26 cellular contexts compared by ENCODE assay signal in genomic region chr9:120418315-120418714, GRCh38.
DNase-seq lines count a peak whose midpoint lies in the region; ATAC-seq, FAIRE-seq and TF ChIP-seq lines count a peak whose summit lies in the region.
"Had no signal": no experiment of that assay in that cellular context is flagged by ENCODE, and none has a peak within 500 bp of the region (broad histone marks: within the 10 kb centered on the region; RNA-seq: fewer than 3 reads in every experiment).

No MANE protein-coding gene starts in this region.

- ATAC-seq in HepG2 (no peak), right lobe of liver (no peak), WTC11 (no peak)
- ATAC-seq: GM12878 had no signal

- no peak for FAIRE-seq in HepG2 (lab: Jason Lieb, UNC)
- FAIRE-seq: A204.1, GM12878, GM12892, GM18507 had no signal

- TF ChIP-seq POLR2A in HepG2 (IDR thresholded peaks at IDR 0.05; ENCODE audit: insufficient read depth in 1 of 2, low read depth in 2 of 2, low read length in 2 of 2) (no peak), right lobe of liver (IDR thresholded peaks at IDR 0.05) (no peak)

- H3K27ac ChIP-seq in HepG2 (ENCODE audit: extremely low read length, insufficient read depth, low read length) (no peak overlapping the region), right lobe of liver (no peak overlapping the region), endodermal cell (ENCODE audit: low read depth, low read length) (no peak overlapping the region)
- H3K27ac ChIP-seq: BLaER1 treated with 17β-estradiol and CSF1 and Interleukin-3, amounts not matched to agents 10 nM and 100 nM; C4-2B had no signal

- no TSS peak for BruUV-seq in HepG2 (replicated peaks; lab: Mats Ljungman, UMichigan)

- no peak overlapping the region for H3K4me2 ChIP-seq in HepG2 (ENCODE audit: low read depth, low read length)
- H3K4me2 ChIP-seq: BLaER1 treated with 17β-estradiol and CSF1 and Interleukin-3, amounts not matched to agents 10 nM and 100 nM had no signal

- TF ChIP-seq EP300 in HepG2 (IDR thresholded peaks at IDR 0.05; ENCODE audit: low read depth in 2 of 2, low read length in 2 of 2) (no peak), HepG2 (CRISPR knock-in tag; IDR thresholded peaks at IDR 0.05; ENCODE audit: borderline replicate concordance) (no peak)

- H3K27me3 ChIP-seq in HepG2 (ENCODE audit: control insufficient read depth in 1 of 2, insufficient read depth in 2 of 2, low read length in 2 of 2) = no peaks in the 10 kb centered on the region
- H3K27me3 ChIP-seq in right lobe of liver = no peaks in the 10 kb centered on the region
- H3K27me3 ChIP-seq in endodermal cell (ENCODE audit: control insufficient read depth, insufficient read depth, low read length, poor library complexity, severe bottlenecking) = no peaks in the 10 kb centered on the region
- H3K27me3 ChIP-seq: BLaER1 treated with 17β-estradiol and CSF1 and Interleukin-3, amounts not matched to agents 10 nM and 100 nM had no signal

- CTCF ChIA-PET in HepG2 (lab: Yijun Ruan, JAX; ENCODE audit: low intra/inter-chr PET ratio, low total read pairs) = no interaction called here
- CTCF ChIA-PET in WTC11 (lab: Charles Lee) = no interaction called here

- no peak for DNase-seq in HepG2 (ENCODE audit: low spot score)
- DNase-seq in right lobe of liver = no peak
- DNase-seq in WTC11 (ENCODE audit: low spot score) = no peak
- DNase-seq in endodermal cell = no peak
- no peak for DNase-seq in SKM-1 (lab: John Stamatoyannopoulos, UW; ENCODE audit: unreplicated experiment)
- DNase-seq in cortex of kidney (lab: John Stamatoyannopoulos, UW) = no peak
- DNase-seq in Ammon's horn (ENCODE audit: low spot score) = no peak
- DNase-seq: 8988T; ACHN; CD4-positive, alpha-beta memory T cell; CD8-positive, alpha-beta memory T cell; COR-L47; DMS 273 treated with DMSO at 0.1 percent for 48 hours; DMS153; DMS53; DMS79; DND-41; EL; GDM1 had no signal

- H3K27me3 Mint-ChIP-seq in WTC11 (ENCODE audit: low read depth) (no peaks in the 10 kb centered on the region), endodermal cell (ENCODE audit: insufficient read depth) (no peaks in the 10 kb centered on the region)
- H3K27me3 Mint-ChIP-seq: B cell; CD4-positive, alpha-beta memory T cell; CD8-positive, alpha-beta memory T cell had no signal

- no peak for TF ChIP-seq RAD21 in HepG2 (CRISPR knock-in tag; IDR thresholded peaks at IDR 0.05)

- WGBS in HepG2 (ENCODE audit: low lambda C conversion rate) = 90% methylated on average over 4 of the region's 4 CpGs
- 69% methylated on average over 4 of the region's 4 CpGs for WGBS in right lobe of liver (ENCODE audit: insufficient coverage, low coverage, low lambda C conversion rate, missing lambda C conversion rate)
- WGBS in endodermal cell (ENCODE audit: insufficient coverage in 1 of 2, insufficient read length in 1 of 2), 2 experiments = 92 to 95% methylated on average over 3 to 4 of the region's 4 CpGs

- H3K9ac ChIP-seq in HepG2 (ENCODE audit: insufficient read depth, low read depth, low read length) (no peak overlapping the region), endodermal cell (ENCODE audit: extremely low read depth, low read length, poor library complexity, severe bottlenecking) (no peak overlapping the region)
- H3K9ac ChIP-seq: BLaER1 treated with 17β-estradiol and CSF1 and Interleukin-3, amounts not matched to agents 10 nM and 100 nM had no signal

- H3K4me3 ChIP-seq in HepG2 (replicated peaks in 1 of 3; ENCODE audit: insufficient read depth in 1 of 3, low read depth in 2 of 3, low read length in 3 of 3) (no peak overlapping the region), right lobe of liver (no peak overlapping the region), endodermal cell (ENCODE audit: low read length) (no peak overlapping the region)
- H3K4me3 ChIP-seq: BLaER1 treated with 17β-estradiol and CSF1 and Interleukin-3, amounts not matched to agents 10 nM and 100 nM; GM12878 had no signal

- H3K4me3 Mint-ChIP-seq in WTC11 (no peak overlapping the region), endodermal cell (no peak overlapping the region)
- H3K4me3 Mint-ChIP-seq: B cell; CD4-positive, alpha-beta memory T cell; CD8-positive, alpha-beta memory T cell had no signal

- TF ChIP-seq CTCF in HepG2 (CRISPR knock-in tag; IDR thresholded peaks at IDR 0.05) = no peak
- no peak for TF ChIP-seq CTCF in right lobe of liver (IDR thresholded peaks at IDR 0.05)
- no peak for TF ChIP-seq CTCF in WTC11 (IDR thresholded peaks at IDR 0.05)
- TF ChIP-seq CTCF in endodermal cell (conservative IDR thresholded peaks at IDR 0.05) = no peak

- peaks cover 46% of the 10 kb centered on the region for H3K4me1 Mint-ChIP-seq in WTC11
- peaks cover 31% of the 10 kb centered on the region for H3K4me1 Mint-ChIP-seq in endodermal cell
- H3K4me1 Mint-ChIP-seq: B cell had no signal

- intact Hi-C loops in HepG2 (cut with micrococcal nuclease; ENCODE audit: unreplicated experiment) (no loop called here), right lobe of liver (cut with DNase I) (no loop called here)

- H3K36me3 ChIP-seq in HepG2 (replicated peaks in 1 of 2; ENCODE audit: control insufficient read depth in 1 of 2, insufficient read depth in 2 of 2, low read length in 2 of 2) (peaks cover 30 to 85% of the 10 kb centered on the region in 2 experiments), right lobe of liver (peaks cover 0 to 7% (median 3%) of the 10 kb centered on the region in 4 donors), endodermal cell (ENCODE audit: control insufficient read depth, insufficient read depth, low read length) (peaks cover 66% of the 10 kb centered on the region)

- POLR2A ChIA-PET in HepG2 (lab: Yijun Ruan, JAX) = no interaction called here
- POLR2A ChIA-PET in WTC11 (lab: Charles Lee) = no interaction called here

- peaks cover 12% of the 10 kb centered on the region for H3K4me1 ChIP-seq in HepG2 (ENCODE audit: insufficient read depth, low read length)
- no peaks in the 10 kb centered on the region for H3K4me1 ChIP-seq in right lobe of liver
- H3K4me1 ChIP-seq in endodermal cell (ENCODE audit: control insufficient read depth, insufficient read depth, low read length) = peaks cover 6% of the 10 kb centered on the region

- no peaks in the 10 kb centered on the region for H4K20me1 ChIP-seq in HepG2 (ENCODE audit: insufficient read depth, low read length)
- H4K20me1 ChIP-seq: BLaER1 treated with 17β-estradiol and CSF1 and Interleukin-3, amounts not matched to agents 10 nM and 100 nM had no signal

- H3K36me3 Mint-ChIP-seq in WTC11 (peaks cover 20% of the 10 kb centered on the region), endodermal cell (ENCODE audit: low read depth) (peaks cover 52% of the 10 kb centered on the region)

- H3K27ac Mint-ChIP-seq in WTC11 = peak overlapping the region; percentile 14; the same call in 1 of the 2 replicates
- peak overlapping the region; percentile 18 for H3K27ac Mint-ChIP-seq in endodermal cell
- H3K27ac Mint-ChIP-seq: B cell had no signal

- no peaks in the 10 kb centered on the region for H3K79me2 ChIP-seq in HepG2 (ENCODE audit: insufficient read depth, low read length)

- no peak overlapping the region for H2AFZ ChIP-seq in HepG2 (ENCODE audit: low read length)

- in situ Hi-C loops in HepG2 (cut with HindIII; ENCODE audit: extremely low pct_ligation_motif_present, low pct_unique_long_range_greater_than_20kb) = no loop called here

- H3K9me3 ChIP-seq in HepG2 (ENCODE audit: low read length) (no peaks in the 10 kb centered on the region), right lobe of liver (no peaks in the 10 kb centered on the region), endodermal cell (ENCODE audit: control insufficient read depth, low read length) (no peaks in the 10 kb centered on the region)
- H3K9me3 ChIP-seq: BLaER1 treated with 17β-estradiol and CSF1 and Interleukin-3, amounts not matched to agents 10 nM and 100 nM had no signal

- H3K9me3 Mint-ChIP-seq in WTC11 (no peaks in the 10 kb centered on the region), endodermal cell (no peaks in the 10 kb centered on the region)
- H3K9me3 Mint-ChIP-seq: CD8-positive, alpha-beta memory T cell had no signal

TF ChIP-seq in HepG2, 621 proteins besides CTCF, POLR2A, EP300 and RAD21 (continues in another document):
- TF ChIP-seq BCL6 (CRISPR knock-in tag; IDR thresholded peaks at IDR 0.05) = peak; percentile 92

TF ChIP-seq in WTC11, 78 proteins besides CTCF, POLR2A, EP300 and RAD21:
- TF ChIP-seq TP53 (CRISPR knock-in tag; IDR thresholded peaks at IDR 0.05) = no peak
- TF ChIP-seq ATF1 (CRISPR knock-in tag; IDR thresholded peaks at IDR 0.05) = no peak
